ENCODE assay signal across 1 cellular context in genomic region chr18:58026395-58026794, GRCh38.
TF ChIP-seq lines count a peak whose summit lies in the region.

No MANE protein-coding gene starts in this region.

TF ChIP-seq in IMR-90, 13 proteins besides CTCF, POLR2A, EP300 and RAD21 (continued from another document):
- TF ChIP-seq FOS (IDR thresholded peaks at IDR 0.05; ENCODE audit: low read depth, low read length): no peak
- TF ChIP-seq RFX5 (IDR thresholded peaks at IDR 0.05; ENCODE audit: low read depth, low read length): no peak
